In genomic region chr22:50199836-50200332, GRCh38 we compare ENCODE assay signal across 1 cellular context.
A peak's percentile ranks its signal among the peaks of the same experiment; 100 is the strongest.
TF ChIP-seq lines count a peak whose summit lies in the region.

No MANE protein-coding gene starts in this region.

TF ChIP-seq in HEK293, 187 proteins besides CTCF, POLR2A, EP300 and RAD21 (continued from another document):
- TF ChIP-seq, protein P1, sequence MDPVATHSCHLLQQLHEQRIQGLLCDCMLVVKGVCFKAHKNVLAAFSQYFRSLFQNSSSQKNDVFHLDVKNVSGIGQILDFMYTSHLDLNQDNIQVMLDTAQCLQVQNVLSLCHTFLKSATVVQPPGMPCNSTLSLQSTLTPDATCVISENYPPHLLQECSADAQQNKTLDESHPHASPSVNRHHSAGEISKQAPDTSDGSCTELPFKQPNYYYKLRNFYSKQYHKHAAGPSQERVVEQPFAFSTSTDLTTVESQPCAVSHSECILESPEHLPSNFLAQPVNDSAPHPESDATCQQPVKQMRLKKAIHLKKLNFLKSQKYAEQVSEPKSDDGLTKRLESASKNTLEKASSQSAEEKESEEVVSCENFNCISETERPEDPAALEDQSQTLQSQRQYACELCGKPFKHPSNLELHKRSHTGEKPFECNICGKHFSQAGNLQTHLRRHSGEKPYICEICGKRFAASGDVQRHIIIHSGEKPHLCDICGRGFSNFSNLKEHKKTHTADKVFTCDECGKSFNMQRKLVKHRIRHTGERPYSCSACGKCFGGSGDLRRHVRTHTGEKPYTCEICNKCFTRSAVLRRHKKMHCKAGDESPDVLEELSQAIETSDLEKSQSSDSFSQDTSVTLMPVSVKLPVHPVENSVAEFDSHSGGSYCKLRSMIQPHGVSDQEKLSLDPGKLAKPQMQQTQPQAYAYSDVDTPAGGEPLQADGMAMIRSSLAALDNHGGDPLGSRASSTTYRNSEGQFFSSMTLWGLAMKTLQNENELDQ (tag by site-specific recombination; IDR thresholded peaks at IDR 0.05; ENCODE audit: low read depth), result no peak
- peak; percentile 61 for TF ChIP-seq ZBTB20 (tag by site-specific recombination; IDR thresholded peaks at IDR 0.05)
- peak; percentile 93 for TF ChIP-seq ZNF341 (tag by site-specific recombination; IDR thresholded peaks at IDR 0.05; ENCODE audit: low read depth)
- no peak; the same call in 1 of the 2 replicates for TF ChIP-seq ZBTB17 (tag by site-specific recombination; IDR thresholded peaks at IDR 0.05)
- TF ChIP-seq EGR2 (tag by site-specific recombination; IDR thresholded peaks at IDR 0.05; ENCODE audit: low read depth), result no peak
- peak; percentile 64 for TF ChIP-seq ZNF76 (tag by site-specific recombination; IDR thresholded peaks at IDR 0.05; ENCODE audit: borderline replicate concordance, low read depth)
- TF ChIP-seq SP7 (tag by site-specific recombination; IDR thresholded peaks at IDR 0.05), result 0 out of 2 replicates have a peak, but pooled peaks have one; percentile 22
- no peak for TF ChIP-seq ZNF214 (tag by site-specific recombination; IDR thresholded peaks at IDR 0.05; ENCODE audit: borderline replicate concordance)
